ENCODE assay signal across 20 cellular contexts in genomic region chr2:236694125-236694888, GRCh38.
"Had no signal": no experiment of that assay in that cellular context is flagged by ENCODE, and none has a peak within 500 bp of the region (broad histone marks: within the 10 kb centered on the region; RNA-seq: fewer than 3 reads in every experiment).

No MANE protein-coding gene starts in this region.

- H3K36me3 ChIP-seq: heart left ventricle, thoracic aorta, upper lobe of right lung had no signal

- H3K4me1 ChIP-seq: upper lobe of right lung had no signal

- ATAC-seq: activated CD4-positive, CD25-positive, alpha-beta regulatory T cell treated with anti-CD3 and anti-CD28 coated beads, Interleukin-2, amount 50 U/mL, for 24 hours; heart left ventricle; left colon; natural killer cell treated with Interleukin-12 subunit alpha and Interleukin-12 subunit beta and Interleukin-15 and Interleukin-18, amount 100 ng/mL, for 72 hours; sciatic nerve; SK-N-SH treated with all-trans-retinoic acid at 6 μM for 48 hours; upper lobe of right lung had no signal

- H3K4me1 Mint-ChIP-seq: activated CD4-positive, alpha-beta memory T cell treated with anti-CD3 and anti-CD28 coated beads, Interleukin-2, amount 10 ng/mL, durations not matched to agents 7 days and 5 days; activated CD4-positive, alpha-beta T cell treated with anti-CD3 and anti-CD28 coated beads, Interleukin-2, amount 10 ng/mL, durations not matched to agents 24 days and 14 days; activated naive CD4-positive, alpha-beta T cell treated with anti-CD3 and anti-CD28 coated beads, Interleukin-2, amount 50 U/mL, for 24 hours; memory B cell had no signal

- H3K27me3 ChIP-seq: heart left ventricle, upper lobe of right lung had no signal

- H3K27ac Mint-ChIP-seq: activated CD4-positive, alpha-beta memory T cell treated with anti-CD3 and anti-CD28 coated beads, Interleukin-2, amount 10 ng/mL, durations not matched to agents 7 days and 5 days; activated CD4-positive, alpha-beta T cell treated with anti-CD3 and anti-CD28 coated beads, Interleukin-2, amount 10 ng/mL, durations not matched to agents 24 days and 14 days; activated naive CD4-positive, alpha-beta T cell treated with anti-CD3 and anti-CD28 coated beads, Interleukin-2, amount 50 U/mL, for 24 hours; memory B cell; natural killer cell treated with Interleukin-12 subunit alpha and Interleukin-12 subunit beta and Interleukin-15 and Interleukin-18, amount 100 ng/mL, for 72 hours had no signal

- H3K4me3 Mint-ChIP-seq: activated CD4-positive, alpha-beta memory T cell treated with anti-CD3 and anti-CD28 coated beads, Interleukin-2, amount 10 ng/mL, durations not matched to agents 7 days and 5 days; activated CD4-positive, alpha-beta T cell treated with anti-CD3 and anti-CD28 coated beads, Interleukin-2, amount 10 ng/mL, durations not matched to agents 24 days and 14 days; activated naive CD4-positive, alpha-beta T cell treated with anti-CD3 and anti-CD28 coated beads, Interleukin-2, amount 50 U/mL, for 24 hours; memory B cell; natural killer cell treated with Interleukin-12 subunit alpha and Interleukin-12 subunit beta and Interleukin-15 and Interleukin-18, amount 100 ng/mL, for 72 hours had no signal

- H3K9me3 Mint-ChIP-seq: activated CD4-positive, alpha-beta memory T cell treated with anti-CD3 and anti-CD28 coated beads, Interleukin-2, amount 10 ng/mL, durations not matched to agents 7 days and 5 days; activated CD4-positive, alpha-beta T cell treated with anti-CD3 and anti-CD28 coated beads, Interleukin-2, amount 10 ng/mL, durations not matched to agents 24 days and 14 days; activated naive CD4-positive, alpha-beta T cell treated with anti-CD3 and anti-CD28 coated beads, Interleukin-2, amount 50 U/mL, for 24 hours; memory B cell; natural killer cell treated with Interleukin-12 subunit alpha and Interleukin-12 subunit beta and Interleukin-15 and Interleukin-18, amount 100 ng/mL, for 72 hours had no signal

- H3K27ac ChIP-seq: epithelial cell of prostate, heart left ventricle, thoracic aorta, upper lobe of right lung, VCaP had no signal

- H3K9me3 ChIP-seq: heart left ventricle, thoracic aorta, upper lobe of right lung had no signal

- H3K36me3 Mint-ChIP-seq: activated naive CD4-positive, alpha-beta T cell treated with anti-CD3 and anti-CD28 coated beads, Interleukin-2, amount 50 U/mL, for 24 hours; memory B cell; natural killer cell treated with Interleukin-12 subunit alpha and Interleukin-12 subunit beta and Interleukin-15 and Interleukin-18, amount 100 ng/mL, for 72 hours had no signal

- DNase-seq: activated CD4-positive, alpha-beta memory T cell treated with anti-CD3 and anti-CD28 coated beads, Interleukin-2, amount 10 ng/mL, durations not matched to agents 7 days and 5 days; activated CD4-positive, alpha-beta T cell treated with anti-CD3 and anti-CD28 coated beads, Interleukin-2, amount 10 ng/mL, durations not matched to agents 24 days and 14 days; activated gamma-delta T cell treated with Interleukin-2 at 50 U/mL for 16 hours; cerebellar nuclear complex; heart left ventricle; left colon; nucleus accumbens; small intestine; stimulated activated CD4-positive, alpha-beta T cell treated with anti-CD3 and anti-CD28 coated beads, Interleukin-2, amount 100 ng/mL, for 48 hours; stimulated activated naive CD4-positive, alpha-beta T cell; upper lobe of right lung had no signal

- H3K4me3 ChIP-seq: heart left ventricle, thoracic aorta, upper lobe of right lung had no signal
